ENCODE assay signal across 31 cellular contexts in genomic region chr20:1083431-1084080, GRCh38. TPM values are rescaled to one million over a fixed set of nuclear protein-coding genes. Genes with fewer than 3 reads are reported as not detected.
A peak's percentile ranks its signal among the peaks of the same experiment; 100 is the strongest.
DNase-seq lines count a peak whose midpoint lies in the region; ATAC-seq, FAIRE-seq and TF ChIP-seq lines count a peak whose summit lies in the region.
"Had no signal": no experiment of that assay in that cellular context is flagged by ENCODE, and none has a peak within 500 bp of the region (broad histone marks: within the 10 kb centered on the region; RNA-seq: fewer than 3 reads in every experiment).

No MANE protein-coding gene starts in this region.

- H3K36me3 Mint-ChIP-seq in activated CD4-positive, alpha-beta memory T cell treated with anti-CD3 and anti-CD28 coated beads for 36 hours = peaks cover 6% of the 10 kb centered on the region
- H3K36me3 Mint-ChIP-seq in activated CD4-positive, alpha-beta memory T cell treated with anti-CD3 and anti-CD28 coated beads, Interleukin-2, amount 10 ng/mL, durations not matched to agents 7 days and 5 days (ENCODE audit: low read depth) = peaks cover 6% of the 10 kb centered on the region
- no peaks in the 10 kb centered on the region for H3K36me3 Mint-ChIP-seq in stimulated activated effector memory CD8-positive, alpha-beta T cell treated with anti-CD3 and anti-CD28 coated beads, Interleukin-12 subunit alpha, Interleukin-12 subunit beta, amount 100 ng/mL, for 72 hours
- H3K36me3 Mint-ChIP-seq in T-helper 17 cell (ENCODE audit: low read depth) (no peaks in the 10 kb centered on the region), MCF 10A (ENCODE audit: insufficient read depth, unreplicated experiment) (no peaks in the 10 kb centered on the region)
- H3K36me3 Mint-ChIP-seq: CD8-positive, alpha-beta T cell had no signal

- no peak overlapping the region for H3K4me3 Mint-ChIP-seq in activated CD4-positive, alpha-beta memory T cell treated with anti-CD3 and anti-CD28 coated beads for 36 hours
- no peak overlapping the region for H3K4me3 Mint-ChIP-seq in activated CD4-positive, alpha-beta memory T cell treated with anti-CD3 and anti-CD28 coated beads, Interleukin-2, amount 10 ng/mL, durations not matched to agents 7 days and 5 days
- no peak overlapping the region for H3K4me3 Mint-ChIP-seq in stimulated activated effector memory CD8-positive, alpha-beta T cell treated with anti-CD3 and anti-CD28 coated beads, Interleukin-12 subunit alpha, Interleukin-12 subunit beta, amount 100 ng/mL, for 72 hours
- H3K4me3 Mint-ChIP-seq in T-helper 17 cell (no peak overlapping the region), MCF 10A (ENCODE audit: unreplicated experiment) (no peak overlapping the region)
- H3K4me3 Mint-ChIP-seq: CD8-positive, alpha-beta T cell; naive thymus-derived CD4-positive, alpha-beta T cell; stimulated activated naive CD8-positive, alpha-beta T cell treated with anti-CD3 and anti-CD28 coated beads, Interleukin-15, Interleukin-2, amounts not matched to agents 100 ng/mL and 50 ng/mL, for 24 hours; WTC11 had no signal

- intact Hi-C loops in activated CD4-positive, alpha-beta memory T cell treated with anti-CD3 and anti-CD28 coated beads for 36 hours (cut with micrococcal nuclease) = no loop called here
- intact Hi-C loops in MCF 10A (cut with micrococcal nuclease) = no loop called here

- H3K27me3 Mint-ChIP-seq in activated CD4-positive, alpha-beta memory T cell treated with anti-CD3 and anti-CD28 coated beads for 36 hours = no peaks in the 10 kb centered on the region
- no peaks in the 10 kb centered on the region for H3K27me3 Mint-ChIP-seq in activated CD4-positive, alpha-beta memory T cell treated with anti-CD3 and anti-CD28 coated beads, Interleukin-2, amount 10 ng/mL, durations not matched to agents 7 days and 5 days
- no peaks in the 10 kb centered on the region for H3K27me3 Mint-ChIP-seq in T-helper 17 cell
- peaks cover 12% of the 10 kb centered on the region for H3K27me3 Mint-ChIP-seq in MCF 10A (ENCODE audit: insufficient read depth, unreplicated experiment)
- H3K27me3 Mint-ChIP-seq: stimulated activated naive CD8-positive, alpha-beta T cell treated with anti-CD3 and anti-CD28 coated beads, Interleukin-15, Interleukin-2, amounts not matched to agents 100 ng/mL and 50 ng/mL, for 24 hours had no signal

- no peaks in the 10 kb centered on the region for H3K36me3 ChIP-seq in HEK293 (ENCODE audit: control insufficient read depth in 2 of 2, insufficient read depth in 1 of 2, low read length in 2 of 2)
- H3K36me3 ChIP-seq: adrenal gland, BE2C, esophagus squamous epithelium, gastrocnemius medialis, lower lobe of right lung had no signal

- no peak overlapping the region for H3K27ac ChIP-seq in HEK293 (ENCODE audit: extremely low read depth, low read depth, low read length)
- H3K27ac ChIP-seq: adrenal gland, esophagus squamous epithelium, gastrocnemius medialis, GM23248, lower lobe of right lung, testis had no signal

- H3K9me3 Mint-ChIP-seq in activated CD4-positive, alpha-beta memory T cell treated with anti-CD3 and anti-CD28 coated beads for 36 hours = peaks cover 16% of the 10 kb centered on the region
- H3K9me3 Mint-ChIP-seq in activated CD4-positive, alpha-beta memory T cell treated with anti-CD3 and anti-CD28 coated beads, Interleukin-2, amount 10 ng/mL, durations not matched to agents 7 days and 5 days = peaks cover 18% of the 10 kb centered on the region
- H3K9me3 Mint-ChIP-seq in stimulated activated effector memory CD8-positive, alpha-beta T cell treated with anti-CD3 and anti-CD28 coated beads, Interleukin-12 subunit alpha, Interleukin-12 subunit beta, amount 100 ng/mL, for 72 hours = peaks cover 10% of the 10 kb centered on the region
- no peaks in the 10 kb centered on the region for H3K9me3 Mint-ChIP-seq in MCF 10A (ENCODE audit: unreplicated experiment)

- DNase-seq in activated CD4-positive, alpha-beta memory T cell treated with anti-CD3 and anti-CD28 coated beads for 36 hours = peak; percentile 10
- DNase-seq in activated CD4-positive, alpha-beta memory T cell treated with anti-CD3 and anti-CD28 coated beads, Interleukin-2, amount 10 ng/mL, durations not matched to agents 7 days and 5 days = no peak
- DNase-seq in RPMI7951 (ENCODE audit: low read depth) (peak; percentile 15), T-helper 17 cell (no peak), frontal cortex (ENCODE audit: low spot score in 2 of 2) (no peak), MCF 10A (ENCODE audit: unreplicated experiment) (no peak)
- no peak for DNase-seq in stimulated activated effector memory CD8-positive, alpha-beta T cell treated with anti-CD3 and anti-CD28 coated beads, Interleukin-12 subunit alpha, Interleukin-12 subunit beta, amount 100 ng/mL, for 72 hours (ENCODE audit: low spot score in 2 of 2)
- DNase-seq: activated CD4-positive, alpha-beta T cell treated with anti-CD3 and anti-CD28 coated beads, Interleukin-2, amount 50 U/mL, for 1 hour; activated naive CD4-positive, alpha-beta T cell treated with Interleukin-2 at 50 U/mL for 16 hours; adrenal gland; BE2C; CD8-positive, alpha-beta T cell; central memory CD4-positive, alpha-beta T cell; dermis blood vessel endothelial cell; esophagus squamous epithelium; gastrocnemius medialis; GM23248; KG1; lower lobe of right lung; naive thymus-derived CD4-positive, alpha-beta T cell; NCI-H1436; NCI-H2107; NCI-H510A; NK-92 treated with Interleukin-12 subunit alpha and Interleukin-12 subunit beta, amount 100 ng/mL, for 24 hours; right cardiac atrium; stimulated activated CD4-positive, alpha-beta T cell treated with anti-CD3 and anti-CD28 coated beads, Interleukin-2, amount 100 ng/mL, for 24 hours; testis had no signal

- H3K4me1 ChIP-seq in HEK293 (ENCODE audit: control insufficient read depth, insufficient read depth, low read length) = no peaks in the 10 kb centered on the region
- H3K4me1 ChIP-seq: adrenal gland, BE2C, esophagus squamous epithelium, gastrocnemius medialis, lower lobe of right lung, testis had no signal

- TF ChIP-seq CTCF in HEK293 (tag by site-specific recombination; IDR thresholded peaks at IDR 0.05) (no peak), MCF 10A (IDR thresholded peaks at IDR 0.05; ENCODE audit: unreplicated experiment) (no peak)

- CTCF ChIA-PET in activated CD4-positive, alpha-beta memory T cell treated with anti-CD3 and anti-CD28 coated beads for 36 hours (lab: Charles Lee) = no interaction called here
- CTCF ChIA-PET in activated CD4-positive, alpha-beta memory T cell treated with anti-CD3 and anti-CD28 coated beads, Interleukin-2, amount 10 ng/mL, durations not matched to agents 7 days and 5 days (lab: Charles Lee) = no interaction called here
- CTCF ChIA-PET in HEK293 (lab: Yijun Ruan, JAX) = interaction anchor here (0.5 to 0.6 kb wide), 2 partner anchors 113 to 420 kb away, joined by 3 read pairs; no protein-coding TSS in a partner anchor
- CTCF ChIA-PET in MCF 10A (lab: Yijun Ruan, JAX) = interaction anchor here (0.8 to 6.0 kb wide), 2 partner anchors 25 to 265 kb away, joined by 3 to 35 read pairs; no protein-coding TSS in a partner anchor

- FAIRE-seq in frontal cortex (lab: Jason Lieb, UNC) = no peak
- FAIRE-seq: urothelium cell line had no signal

- no peak overlapping the region for H3K4me3 ChIP-seq in HEK293 (ENCODE audit: low read depth, low read length)
- H3K4me3 ChIP-seq: adrenal gland, esophagus squamous epithelium, gastrocnemius medialis, GM23248, lower lobe of right lung, testis had no signal

- POLR2A ChIA-PET in activated CD4-positive, alpha-beta memory T cell treated with anti-CD3 and anti-CD28 coated beads for 36 hours (lab: Charles Lee) = no interaction called here
- POLR2A ChIA-PET in activated CD4-positive, alpha-beta memory T cell treated with anti-CD3 and anti-CD28 coated beads, Interleukin-2, amount 10 ng/mL, durations not matched to agents 7 days and 5 days (lab: Charles Lee) = no interaction called here
- POLR2A ChIA-PET in HEK293 (lab: Yijun Ruan, JAX) = no interaction called here
- POLR2A ChIA-PET in MCF 10A (lab: Yijun Ruan, JAX) = interaction anchor here (0.7 to 0.8 kb wide), 2 partner anchors 17 to 35 kb away, joined by 4 read pairs; partner anchors contain the start of gene PSMF1

- no TSS peak for BruUV-seq in MCF 10A (replicated peaks; lab: Mats Ljungman, UMichigan)

- ATAC-seq in stimulated activated effector memory CD8-positive, alpha-beta T cell treated with anti-CD3 and anti-CD28 coated beads, Interleukin-12 subunit alpha, Interleukin-12 subunit beta, amount 100 ng/mL, for 72 hours = peak; percentile 37
- ATAC-seq in T-helper 17 cell = no peak
- ATAC-seq: CD8-positive, alpha-beta T cell; gastrocnemius medialis; lower lobe of right lung; naive thymus-derived CD4-positive, alpha-beta T cell; right cardiac atrium; WTC11 had no signal

- peaks cover 24% of the 10 kb centered on the region for H3K4me1 Mint-ChIP-seq in activated CD4-positive, alpha-beta memory T cell treated with anti-CD3 and anti-CD28 coated beads for 36 hours (ENCODE audit: low read depth)
- peaks cover 9% of the 10 kb centered on the region for H3K4me1 Mint-ChIP-seq in activated CD4-positive, alpha-beta memory T cell treated with anti-CD3 and anti-CD28 coated beads, Interleukin-2, amount 10 ng/mL, durations not matched to agents 7 days and 5 days
- no peaks in the 10 kb centered on the region for H3K4me1 Mint-ChIP-seq in stimulated activated effector memory CD8-positive, alpha-beta T cell treated with anti-CD3 and anti-CD28 coated beads, Interleukin-12 subunit alpha, Interleukin-12 subunit beta, amount 100 ng/mL, for 72 hours
- H3K4me1 Mint-ChIP-seq in T-helper 17 cell (no peaks in the 10 kb centered on the region), MCF 10A (ENCODE audit: insufficient read depth, unreplicated experiment) (no peaks in the 10 kb centered on the region)

- no peak overlapping the region for H3K27ac Mint-ChIP-seq in activated CD4-positive, alpha-beta memory T cell treated with anti-CD3 and anti-CD28 coated beads for 36 hours
- no peak overlapping the region for H3K27ac Mint-ChIP-seq in activated CD4-positive, alpha-beta memory T cell treated with anti-CD3 and anti-CD28 coated beads, Interleukin-2, amount 10 ng/mL, durations not matched to agents 7 days and 5 days
- H3K27ac Mint-ChIP-seq in stimulated activated effector memory CD8-positive, alpha-beta T cell treated with anti-CD3 and anti-CD28 coated beads, Interleukin-12 subunit alpha, Interleukin-12 subunit beta, amount 100 ng/mL, for 72 hours = no peak overlapping the region
- H3K27ac Mint-ChIP-seq in T-helper 17 cell (no peak overlapping the region), MCF 10A (ENCODE audit: low read depth, unreplicated experiment) (no peak overlapping the region)
- H3K27ac Mint-ChIP-seq: CD8-positive, alpha-beta T cell; naive thymus-derived CD4-positive, alpha-beta T cell; stimulated activated naive CD8-positive, alpha-beta T cell treated with anti-CD3 and anti-CD28 coated beads, Interleukin-15, Interleukin-2, amounts not matched to agents 100 ng/mL and 50 ng/mL, for 24 hours; WTC11 had no signal

- peaks cover 2% of the 10 kb centered on the region; the same call in 1 of the 2 replicates for H3K9me3 ChIP-seq in HEK293 (ENCODE audit: control insufficient read depth, insufficient read depth, low read depth, low read length)
- peaks cover 4% of the 10 kb centered on the region for H3K9me3 ChIP-seq in T-helper 17 cell (ENCODE audit: control insufficient read depth, low read length, poor library complexity, severe bottlenecking)
- H3K9me3 ChIP-seq: adrenal gland, BE2C, gastrocnemius medialis, lower lobe of right lung, testis had no signal

RNA-seq across cellular contexts. Expression of gene PSMF1, which starts 34.8 kb away (rescaled TPM):
- 100 to 1,000 TPM; 140 to 149 TPM for total RNA-seq in activated CD4-positive, alpha-beta memory T cell treated with anti-CD3 and anti-CD28 coated beads for 36 hours
- total RNA-seq in activated CD4-positive, alpha-beta memory T cell treated with anti-CD3 and anti-CD28 coated beads, Interleukin-2, amount 10 ng/mL, durations not matched to agents 7 days and 5 days = 100 to 1,000 TPM; 145 TPM
- 98.6 and 99.8 TPM in 2 replicates for total RNA-seq in RPMI7951 (2014; rRNA removed; shearing (Covaris generic))
- total RNA-seq in T-helper 17 cell (100 to 1,000 TPM in 1 of 2 donors, 10 to 100 TPM in 1; 97.6 to 114 TPM), frontal cortex (24.5 TPM), MCF 10A (2022) (207 and 212 TPM in 2 replicates)

Comparison
In these comparisons a context has a peak if more than half of its experiments do, and no peak if none do; other contexts are left out.
1. DNase-seq: peak in activated CD4-positive, alpha-beta memory T cell treated with anti-CD3 and anti-CD28 coated beads for 36 hours (single experiment) and RPMI7951 (single experiment); none in activated CD4-positive, alpha-beta memory T cell treated with anti-CD3 and anti-CD28 coated beads, Interleukin-2, amount 10 ng/mL, durations not matched to agents 7 days and 5 days (single experiment), stimulated activated effector memory CD8-positive, alpha-beta T cell treated with anti-CD3 and anti-CD28 coated beads, Interleukin-12 subunit alpha, Interleukin-12 subunit beta, amount 100 ng/mL, for 72 hours (0 of 2), T-helper 17 cell (0 of 3), frontal cortex (0 of 2) and MCF 10A (single experiment).
2. CTCF ChIA-PET loops: an anchor here in HEK293 (0.5 to 0.6 kb wide) and MCF 10A (0.8 to 6.0 kb wide); none called in activated CD4-positive, alpha-beta memory T cell treated with anti-CD3 and anti-CD28 coated beads for 36 hours and activated CD4-positive, alpha-beta memory T cell treated with anti-CD3 and anti-CD28 coated beads, Interleukin-2, amount 10 ng/mL, durations not matched to agents 7 days and 5 days.